14 cellular contexts compared by ENCODE assay signal in genomic region chr5:171428849-171429542, GRCh38. TPM values are rescaled to one million over a fixed set of nuclear protein-coding genes. Genes with fewer than 3 reads are reported as not detected.
"Had no signal": no experiment of that assay in that cellular context is flagged by ENCODE, and none has a peak within 500 bp of the region (broad histone marks: within the 10 kb centered on the region; RNA-seq: fewer than 3 reads in every experiment).

No MANE protein-coding gene starts in this region.

- H3K27ac Mint-ChIP-seq: naive thymus-derived CD4-positive, alpha-beta T cell had no signal

- ATAC-seq: gastrocnemius medialis; naive thymus-derived CD4-positive, alpha-beta T cell had no signal

- DNase-seq: activated CD4-positive, alpha-beta T cell treated with anti-CD3 and anti-CD28 coated beads, Interleukin-2, amount 50 U/mL, for 1 hour; activated CD4-positive, CD25-positive, alpha-beta regulatory T cell; activated T-cell treated with anti-CD3 and anti-CD28 coated beads, Interleukin-2, amount 50 U/mL, for 1 hour; effector CD4-positive, alpha-beta T cell; hippocampal formation; naive thymus-derived CD4-positive, alpha-beta T cell; stimulated activated CD4-positive, alpha-beta T cell treated with anti-CD3 and anti-CD28 coated beads, Interleukin-4, amount 100 ng/mL, for 4 hours had no signal

- H3K4me3 ChIP-seq: ascending aorta, gastrocnemius medialis, lung, ovary, stomach, tibial nerve had no signal

- H3K4me3 Mint-ChIP-seq: naive thymus-derived CD4-positive, alpha-beta T cell had no signal

- H3K27ac ChIP-seq: ascending aorta, gastrocnemius medialis, ovary, stomach, tibial nerve had no signal

- H3K9me3 ChIP-seq: ascending aorta, gastrocnemius medialis, ovary, stomach, tibial nerve had no signal

- H3K4me1 ChIP-seq: ascending aorta, gastrocnemius medialis, stomach, tibial nerve had no signal

- H3K27me3 ChIP-seq: ascending aorta, gastrocnemius medialis, ovary, stomach, tibial nerve had no signal

- H3K36me3 Mint-ChIP-seq: naive thymus-derived CD4-positive, alpha-beta T cell had no signal

- H3K36me3 ChIP-seq: ascending aorta, gastrocnemius medialis, ovary, stomach, tibial nerve had no signal

- H3K9me3 Mint-ChIP-seq: naive thymus-derived CD4-positive, alpha-beta T cell had no signal

RNA-seq across cellular contexts. Expression of gene FGF18, which starts 9.5 kb away (rescaled TPM):
- total RNA-seq: bronchial epithelial cell had no signal
- polyA plus RNA-seq: naive thymus-derived CD4-positive, alpha-beta T cell had no signal
